Comparison of ENCODE assay signal across 9 cellular contexts in genomic region chr16:30528799-30529457, GRCh38. TPM values are rescaled to one million over a fixed set of nuclear protein-coding genes. Genes with fewer than 3 reads are reported as not detected.
DNase-seq lines count a peak whose midpoint lies in the region; TF ChIP-seq lines count a peak whose summit lies in the region.
"Had no signal": no experiment of that assay in that cellular context is flagged by ENCODE, and none has a peak within 500 bp of the region (broad histone marks: within the 10 kb centered on the region; RNA-seq: fewer than 3 reads in every experiment).

No MANE protein-coding gene starts in this region.

- no peaks in the 10 kb centered on the region for H3K27me3 Mint-ChIP-seq in activated CD4-positive, alpha-beta memory T cell treated with anti-CD3 and anti-CD28 coated beads, Interleukin-2, amount 10 ng/mL, durations not matched to agents 7 days and 5 days
- peaks cover 16% of the 10 kb centered on the region for H3K27me3 Mint-ChIP-seq in neural progenitor cell (ENCODE audit: insufficient read depth, low read depth)

- TF ChIP-seq POLR2A in GM19193 (IDR thresholded peaks at IDR 0.05; ENCODE audit: extremely low read depth, insufficient read depth, insufficient read length): peak; percentile 21

- TF ChIP-seq CTCF in neural progenitor cell (IDR thresholded peaks at IDR 0.05): no peak

- peak overlapping the region; percentile 57 for H3K27ac Mint-ChIP-seq in activated CD4-positive, alpha-beta memory T cell treated with anti-CD3 and anti-CD28 coated beads, Interleukin-2, amount 10 ng/mL, durations not matched to agents 7 days and 5 days
- no peak overlapping the region for H3K27ac Mint-ChIP-seq in neural progenitor cell

- peaks cover 46% of the 10 kb centered on the region for H3K4me1 Mint-ChIP-seq in activated CD4-positive, alpha-beta memory T cell treated with anti-CD3 and anti-CD28 coated beads, Interleukin-2, amount 10 ng/mL, durations not matched to agents 7 days and 5 days
- peaks cover 23% of the 10 kb centered on the region for H3K4me1 Mint-ChIP-seq in neural progenitor cell

- CTCF ChIA-PET in activated CD4-positive, alpha-beta memory T cell treated with anti-CD3 and anti-CD28 coated beads, Interleukin-2, amount 10 ng/mL, durations not matched to agents 7 days and 5 days (lab: Charles Lee): interaction anchor here (0.9 to 4.2 kb wide), 5 partner anchors 29 to 99 kb away, joined by 3 to 18 read pairs (median 4); partner anchors contain the start of genes DCTPP1, ZNF688 and ZNF764

- no peaks in the 10 kb centered on the region for H3K36me3 ChIP-seq in neural progenitor cell

- no peak overlapping the region for H3K9ac ChIP-seq in neural progenitor cell

- H3K27ac ChIP-seq in neural progenitor cell: no peak overlapping the region

- no peak for DNase-seq in activated CD4-positive, alpha-beta memory T cell treated with anti-CD3 and anti-CD28 coated beads, Interleukin-2, amount 10 ng/mL, durations not matched to agents 7 days and 5 days
- DNase-seq in neural progenitor cell (ENCODE audit: low spot score) (no peak), NCI-H345 treated with DMSO at 0.1 percent for 48 hours (lab: John Stamatoyannopoulos, UW; ENCODE audit: unreplicated experiment) (no peak), NCI-H510A (lab: John Stamatoyannopoulos, UW) (no peak)
- no peak for DNase-seq in central memory CD4-positive, alpha-beta T cell
- DNase-seq: EL, NCI-H1694 had no signal

- peaks cover 21% of the 10 kb centered on the region for H3K79me2 ChIP-seq in neural progenitor cell (ENCODE audit: low read depth)

- POLR2A ChIA-PET in activated CD4-positive, alpha-beta memory T cell treated with anti-CD3 and anti-CD28 coated beads, Interleukin-2, amount 10 ng/mL, durations not matched to agents 7 days and 5 days (lab: Charles Lee): interaction anchor here (1.0 to 3.9 kb wide), 6 partner anchors 19 to 99 kb away, joined by 3 to 20 read pairs (median 10); partner anchors contain the start of genes DCTPP1, ZNF688, ZNF764 and ZNF785

- H2AFZ ChIP-seq in neural progenitor cell (replicated peaks): no peak overlapping the region

- no peak overlapping the region for H3K4me3 Mint-ChIP-seq in activated CD4-positive, alpha-beta memory T cell treated with anti-CD3 and anti-CD28 coated beads, Interleukin-2, amount 10 ng/mL, durations not matched to agents 7 days and 5 days
- H3K4me3 Mint-ChIP-seq in neural progenitor cell: peak overlapping the region; percentile 84

- H3K36me3 Mint-ChIP-seq in activated CD4-positive, alpha-beta memory T cell treated with anti-CD3 and anti-CD28 coated beads, Interleukin-2, amount 10 ng/mL, durations not matched to agents 7 days and 5 days (ENCODE audit: low read depth): peaks cover 21% of the 10 kb centered on the region
- peaks cover 2% of the 10 kb centered on the region for H3K36me3 Mint-ChIP-seq in neural progenitor cell

- H3F3A ChIP-seq in neural progenitor cell (ENCODE audit: low read depth): peaks cover 27% of the 10 kb centered on the region

- H4K20me1 ChIP-seq in neural progenitor cell (ENCODE audit: low read depth): peaks cover 8% of the 10 kb centered on the region

- no peaks in the 10 kb centered on the region for H3K27me3 ChIP-seq in neural progenitor cell
- H3K27me3 ChIP-seq: ascending aorta had no signal

- no peak overlapping the region for H3K4me3 ChIP-seq in neural progenitor cell
- H3K4me3 ChIP-seq: ascending aorta had no signal

- no peaks in the 10 kb centered on the region for H3K9me3 ChIP-seq in neural progenitor cell (ENCODE audit: low read depth)
- H3K9me3 ChIP-seq: ascending aorta had no signal

- peaks cover 9% of the 10 kb centered on the region for H3K4me1 ChIP-seq in neural progenitor cell

- H3K4me2 ChIP-seq in neural progenitor cell: no peak overlapping the region

- H3K9me3 Mint-ChIP-seq in activated CD4-positive, alpha-beta memory T cell treated with anti-CD3 and anti-CD28 coated beads, Interleukin-2, amount 10 ng/mL, durations not matched to agents 7 days and 5 days: no peaks in the 10 kb centered on the region
- H3K9me3 Mint-ChIP-seq in neural progenitor cell: no peaks in the 10 kb centered on the region

RNA-seq across cellular contexts. Expression of gene ZNF768, which starts 2.6 kb away (rescaled TPM):
- 1 to 10 TPM; 5.9 to 6.0 TPM for total RNA-seq in activated CD4-positive, alpha-beta memory T cell treated with anti-CD3 and anti-CD28 coated beads, Interleukin-2, amount 10 ng/mL, durations not matched to agents 7 days and 5 days
- total RNA-seq in neural progenitor cell (ENCODE audit: low replicate concordance): 15.5 and 49.9 TPM in 2 replicates

RNA-seq across cellular contexts. Expression of gene ZNF747, which starts 5.7 kb away (rescaled TPM):
- total RNA-seq in activated CD4-positive, alpha-beta memory T cell treated with anti-CD3 and anti-CD28 coated beads, Interleukin-2, amount 10 ng/mL, durations not matched to agents 7 days and 5 days: 10 to 100 TPM; 10.6 to 10.7 TPM
- total RNA-seq in neural progenitor cell (ENCODE audit: low replicate concordance): 7.0 and 14.5 TPM in 2 replicates

RNA-seq across cellular contexts. Expression of gene ZNF764, which starts 29.2 kb away (rescaled TPM):
- 10 to 100 TPM; 16.0 to 16.8 TPM for total RNA-seq in activated CD4-positive, alpha-beta memory T cell treated with anti-CD3 and anti-CD28 coated beads, Interleukin-2, amount 10 ng/mL, durations not matched to agents 7 days and 5 days
- 3.6 and 12.6 TPM in 2 replicates for total RNA-seq in neural progenitor cell (ENCODE audit: low replicate concordance)

RNA-seq across cellular contexts. Expression of gene ZNF688, which starts 42.6 kb away (rescaled TPM):
- total RNA-seq in activated CD4-positive, alpha-beta memory T cell treated with anti-CD3 and anti-CD28 coated beads, Interleukin-2, amount 10 ng/mL, durations not matched to agents 7 days and 5 days: 10 to 100 TPM; 19.2 to 22.8 TPM
- 3.6 and 6.2 TPM in 2 replicates for total RNA-seq in neural progenitor cell (ENCODE audit: low replicate concordance)

RNA-seq across cellular contexts. Expression of gene ITGAL, which starts 56.4 kb away (rescaled TPM):
- 100 to 1,000 TPM; 583 to 586 TPM for total RNA-seq in activated CD4-positive, alpha-beta memory T cell treated with anti-CD3 and anti-CD28 coated beads, Interleukin-2, amount 10 ng/mL, durations not matched to agents 7 days and 5 days
- not detected in 2 replicates for total RNA-seq in neural progenitor cell (ENCODE audit: low replicate concordance)
